In the genomic region with DNA sequence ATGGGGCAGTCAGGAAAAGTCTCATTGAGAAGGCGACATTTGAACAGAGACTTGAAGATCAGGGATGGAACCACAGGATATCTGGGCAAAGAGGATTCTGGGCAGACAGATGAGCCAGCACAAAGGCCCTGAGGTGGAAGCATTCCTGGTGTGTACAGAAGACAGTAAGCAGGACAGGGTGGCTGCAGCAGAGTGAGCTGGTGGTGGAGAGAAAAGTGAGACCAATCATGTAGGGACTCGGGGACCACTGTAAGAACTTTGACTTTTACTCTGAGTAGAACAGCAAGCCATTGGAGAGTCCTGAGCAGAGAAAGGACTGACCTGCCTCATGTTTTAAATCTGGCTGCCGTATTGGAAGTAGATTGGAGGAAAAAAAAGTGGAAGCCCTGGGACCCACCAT, we compare ENCODE assay signal across 2 cellular contexts.
TF ChIP-seq lines count a peak whose summit lies in the region.

No MANE protein-coding gene starts in this region.

TF ChIP-seq in HepG2, 621 proteins besides CTCF, POLR2A, EP300 and RAD21:
- TF ChIP-seq ZNF468 (CRISPR knock-in tag; IDR thresholded peaks at IDR 0.05) (no peak), ZNF768 (CRISPR knock-in tag; IDR thresholded peaks at IDR 0.05) (no peak), ZNF333 (CRISPR knock-in tag; IDR thresholded peaks at IDR 0.05; ENCODE audit: borderline replicate concordance) (no peak), SIN3B (IDR thresholded peaks at IDR 0.05; ENCODE audit: low read length) (no peak), ZNF264 (CRISPR knock-in tag; IDR thresholded peaks at IDR 0.05) (no peak), REPIN1 (CRISPR knock-in tag; IDR thresholded peaks at IDR 0.05; ENCODE audit: borderline replicate concordance, low read depth) (no peak), ZNF121 (CRISPR knock-in tag; IDR thresholded peaks at IDR 0.05) (no peak), TOPORS (CRISPR knock-in tag; IDR thresholded peaks at IDR 0.05) (no peak), KDM6A (CRISPR knock-in tag; IDR thresholded peaks at IDR 0.05; ENCODE audit: low read depth) (no peak), ZBTB1 (CRISPR knock-in tag; IDR thresholded peaks at IDR 0.05; ENCODE audit: borderline replicate concordance) (no peak), ZNF337 (CRISPR knock-in tag; IDR thresholded peaks at IDR 0.05; ENCODE audit: borderline replicate concordance, low read depth) (no peak)
- TF ChIP-seq, protein P1, sequence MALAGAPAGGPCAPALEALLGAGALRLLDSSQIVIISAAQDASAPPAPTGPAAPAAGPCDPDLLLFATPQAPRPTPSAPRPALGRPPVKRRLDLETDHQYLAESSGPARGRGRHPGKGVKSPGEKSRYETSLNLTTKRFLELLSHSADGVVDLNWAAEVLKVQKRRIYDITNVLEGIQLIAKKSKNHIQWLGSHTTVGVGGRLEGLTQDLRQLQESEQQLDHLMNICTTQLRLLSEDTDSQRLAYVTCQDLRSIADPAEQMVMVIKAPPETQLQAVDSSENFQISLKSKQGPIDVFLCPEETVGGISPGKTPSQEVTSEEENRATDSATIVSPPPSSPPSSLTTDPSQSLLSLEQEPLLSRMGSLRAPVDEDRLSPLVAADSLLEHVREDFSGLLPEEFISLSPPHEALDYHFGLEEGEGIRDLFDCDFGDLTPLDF (CRISPR knock-in tag; IDR thresholded peaks at IDR 0.05): no peak
- TF ChIP-seq, protein P2, sequence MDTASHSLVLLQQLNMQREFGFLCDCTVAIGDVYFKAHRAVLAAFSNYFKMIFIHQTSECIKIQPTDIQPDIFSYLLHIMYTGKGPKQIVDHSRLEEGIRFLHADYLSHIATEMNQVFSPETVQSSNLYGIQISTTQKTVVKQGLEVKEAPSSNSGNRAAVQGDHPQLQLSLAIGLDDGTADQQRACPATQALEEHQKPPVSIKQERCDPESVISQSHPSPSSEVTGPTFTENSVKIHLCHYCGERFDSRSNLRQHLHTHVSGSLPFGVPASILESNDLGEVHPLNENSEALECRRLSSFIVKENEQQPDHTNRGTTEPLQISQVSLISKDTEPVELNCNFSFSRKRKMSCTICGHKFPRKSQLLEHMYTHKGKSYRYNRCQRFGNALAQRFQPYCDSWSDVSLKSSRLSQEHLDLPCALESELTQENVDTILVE (CRISPR knock-in tag; IDR thresholded peaks at IDR 0.05): no peak
- TF ChIP-seq, protein P3, sequence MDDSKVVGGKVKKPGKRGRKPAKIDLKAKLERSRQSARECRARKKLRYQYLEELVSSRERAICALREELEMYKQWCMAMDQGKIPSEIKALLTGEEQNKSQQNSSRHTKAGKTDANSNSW (CRISPR knock-in tag; IDR thresholded peaks at IDR 0.05; ENCODE audit: borderline replicate concordance): no peak

TF ChIP-seq in IMR-90, 13 proteins besides CTCF, POLR2A, EP300 and RAD21:
- no peak for TF ChIP-seq RCOR1 (IDR thresholded peaks at IDR 0.05; ENCODE audit: insufficient replicate concordance, low read length)
- no peak for TF ChIP-seq MAFK (IDR thresholded peaks at IDR 0.05; ENCODE audit: low read depth, low read length)
- TF ChIP-seq MAZ (IDR thresholded peaks at IDR 0.05; ENCODE audit: borderline replicate concordance, low read depth, low read length): no peak
- no peak for TF ChIP-seq BHLHE40 (IDR thresholded peaks at IDR 0.05; ENCODE audit: low read depth, low read length)
- TF ChIP-seq SMC3 (IDR thresholded peaks at IDR 0.05; ENCODE audit: low read depth, low read length): no peak
- no peak for TF ChIP-seq FOS (IDR thresholded peaks at IDR 0.05; ENCODE audit: low read depth, low read length)
- TF ChIP-seq CHD1 (IDR thresholded peaks at IDR 0.05; ENCODE audit: low read depth, low read length): no peak
- TF ChIP-seq RFX5 (IDR thresholded peaks at IDR 0.05; ENCODE audit: low read depth, low read length): no peak
- TF ChIP-seq MXI1 (IDR thresholded peaks at IDR 0.05; ENCODE audit: borderline replicate concordance, low read depth, low read length): no peak
- TF ChIP-seq, protein P4, sequence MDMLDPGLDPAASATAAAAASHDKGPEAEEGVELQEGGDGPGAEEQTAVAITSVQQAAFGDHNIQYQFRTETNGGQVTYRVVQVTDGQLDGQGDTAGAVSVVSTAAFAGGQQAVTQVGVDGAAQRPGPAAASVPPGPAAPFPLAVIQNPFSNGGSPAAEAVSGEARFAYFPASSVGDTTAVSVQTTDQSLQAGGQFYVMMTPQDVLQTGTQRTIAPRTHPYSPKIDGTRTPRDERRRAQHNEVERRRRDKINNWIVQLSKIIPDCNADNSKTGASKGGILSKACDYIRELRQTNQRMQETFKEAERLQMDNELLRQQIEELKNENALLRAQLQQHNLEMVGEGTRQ (IDR thresholded peaks at IDR 0.05; ENCODE audit: low read depth, low read length): no peak
